11 cellular contexts compared by ENCODE assay signal in genomic region chr1:101241485-101242225, GRCh38. TPM values are rescaled to one million over a fixed set of nuclear protein-coding genes. Genes with fewer than 3 reads are reported as not detected.
DNase-seq lines count a peak whose midpoint lies in the region; ATAC-seq, FAIRE-seq and TF ChIP-seq lines count a peak whose summit lies in the region.
"Had no signal": no experiment of that assay in that cellular context is flagged by ENCODE, and none has a peak within 500 bp of the region (broad histone marks: within the 10 kb centered on the region; RNA-seq: fewer than 3 reads in every experiment).

No MANE protein-coding gene starts in this region.

- H3K9me3 ChIP-seq in kidney (ENCODE audit: control insufficient read depth in 1 of 2, low read length in 2 of 2), result peaks cover 0 to 3% of the 10 kb centered on the region in 2 donors
- H3K9me3 ChIP-seq: HAP-1, pancreas had no signal

- H3K36me3 Mint-ChIP-seq in IgD-negative memory B cell, result peaks cover 10% of the 10 kb centered on the region

- no peak overlapping the region for H3K9ac ChIP-seq in kidney (ENCODE audit: low read length in 2 of 2)

- intact Hi-C loops in kidney (cut with DNase I), result no loop called here

- peak; percentile 38 for ATAC-seq in GM18499 (IDR thresholded peaks at IDR 0.05; ENCODE audit: insufficient read depth, unreplicated experiment)
- no peak for ATAC-seq in foreskin keratinocyte
- ATAC-seq: Panc1, pancreas had no signal

- H3K4me3 Mint-ChIP-seq in IgD-negative memory B cell, result peak overlapping the region in 3 of 4 donors; percentile 45 to 86 (median 69)

- no peaks in the 10 kb centered on the region for H3K27me3 Mint-ChIP-seq in IgD-negative memory B cell

- no peaks in the 10 kb centered on the region for H3K36me3 ChIP-seq in kidney (ENCODE audit: control insufficient read depth in 1 of 2, insufficient read depth in 2 of 2, low read length in 2 of 2)
- H3K36me3 ChIP-seq: pancreas had no signal

- peaks cover 0 to 8% of the 10 kb centered on the region in 2 donors for H3K4me1 ChIP-seq in kidney (ENCODE audit: control insufficient read depth in 1 of 2, insufficient read depth in 1 of 2, low read depth in 1 of 2, low read length in 2 of 2)
- H3K4me1 ChIP-seq in foreskin keratinocyte, result no peaks in the 10 kb centered on the region

- H3K27ac ChIP-seq in kidney (ENCODE audit: low read depth in 2 of 2, low read length in 2 of 2), result peak overlapping the region; percentile 49 to 52
- no peak overlapping the region for H3K27ac ChIP-seq in foreskin keratinocyte
- H3K27ac ChIP-seq: pancreas had no signal

- no peak for TF ChIP-seq CTCF in GM20000 (IDR thresholded peaks at IDR 0.05; ENCODE audit: extremely low read depth, missing control alignments)
- TF ChIP-seq CTCF in kidney (IDR thresholded peaks at IDR 0.05; ENCODE audit: borderline replicate concordance, extremely low read depth, insufficient read depth), result no peak
- TF ChIP-seq CTCF in foreskin keratinocyte (conservative IDR thresholded peaks at IDR 0.05), result no peak

- H3K4me3 ChIP-seq in kidney (ENCODE audit: low read length in 2 of 2), result no peak overlapping the region
- H3K4me3 ChIP-seq: HAP-1, pancreas had no signal

- peak overlapping the region; percentile 48 to 95 (median 53) for H3K27ac Mint-ChIP-seq in IgD-negative memory B cell

- H3K27me3 ChIP-seq in foreskin keratinocyte, result no peaks in the 10 kb centered on the region

- peaks cover 43 to 58% (median 56%) of the 10 kb centered on the region in 3 donors for H3K4me1 Mint-ChIP-seq in IgD-negative memory B cell

- peak; percentile 15 for DNase-seq in GM20000 (ENCODE audit: low spot score)
- DNase-seq in kidney, result no peak
- no peak for DNase-seq in foreskin keratinocyte
- no peak for DNase-seq in RPMI8226
- DNase-seq in germinal center (ENCODE audit: low spot score), result no peak
- no peak for DNase-seq in HUDEP-2 (lab: John Stamatoyannopoulos, UW; ENCODE audit: unreplicated experiment in 76 of 76)
- DNase-seq: pancreas had no signal

- H3K9me3 Mint-ChIP-seq in IgD-negative memory B cell, result no peaks in the 10 kb centered on the region

- no peak for FAIRE-seq in kidney (lab: Jason Lieb, UNC)
- FAIRE-seq: pancreas had no signal

RNA-seq across cellular contexts. Expression of gene S1PR1, which starts 4.8 kb away (rescaled TPM):
- 126 TPM for polyA plus RNA-seq in IgD-negative memory B cell
- 51.6 TPM for total RNA-seq in kidney
- 14.2 TPM for polyA plus RNA-seq in kidney (ENCODE audit: insufficient read depth, low read depth, low replicate concordance)
- total RNA-seq in foreskin keratinocyte, result 16.9 and 24.9 TPM in 2 replicates
- 6.4 and 12.1 TPM in 2 replicates for polyA plus RNA-seq in foreskin keratinocyte
